In the genomic region with DNA sequence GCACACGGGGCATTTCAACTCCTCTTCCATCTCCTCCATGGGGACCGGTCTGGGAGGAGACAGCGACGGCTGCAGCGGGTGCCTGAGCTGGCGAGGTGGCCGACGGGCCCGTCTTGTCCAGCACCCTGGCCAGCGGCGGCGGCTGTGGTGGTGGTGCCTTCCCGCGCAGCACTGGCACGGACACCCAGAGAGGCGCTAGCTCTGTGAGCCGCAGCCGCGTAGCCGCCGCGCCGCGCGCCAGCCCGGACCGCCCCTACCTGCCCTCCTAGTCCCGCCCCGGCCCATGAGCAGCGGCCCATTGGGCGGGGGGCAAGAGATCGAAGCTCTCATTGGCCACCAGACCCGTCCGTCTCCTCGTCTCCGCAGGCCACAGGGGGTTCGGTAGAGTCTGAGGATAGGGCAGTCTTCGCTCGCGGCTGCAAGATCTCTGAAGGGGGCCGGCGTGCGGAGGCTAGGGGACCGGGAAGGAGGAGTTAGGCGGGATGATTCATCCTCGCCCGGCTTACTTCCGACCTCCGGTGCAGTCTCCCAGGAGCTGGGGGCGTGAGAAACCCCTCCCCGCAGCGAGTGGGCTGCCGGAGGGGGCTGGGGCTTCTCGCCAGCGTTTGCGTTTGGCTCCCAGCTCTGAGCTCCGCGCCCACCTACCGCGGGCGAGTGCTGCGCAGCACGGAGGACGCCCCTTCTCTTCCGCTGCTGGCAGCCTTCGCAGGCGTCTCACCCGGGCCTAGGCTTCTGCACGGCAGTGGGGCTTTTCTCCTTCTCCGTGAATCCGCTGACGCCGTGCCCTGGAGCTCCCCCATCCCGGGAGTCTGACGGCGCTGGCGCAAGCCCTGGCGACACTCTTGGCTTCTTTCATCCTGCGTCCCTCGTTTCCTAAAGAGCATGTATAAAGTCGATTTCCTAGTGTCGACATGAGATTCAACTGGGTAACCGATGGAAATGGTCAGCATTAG, we compare ENCODE assay signal across 8 cellular contexts. TPM values are rescaled to one million over a fixed set of nuclear protein-coding genes. Genes with fewer than 3 reads are reported as not detected.
DNase-seq lines count a peak whose midpoint lies in the region; ATAC-seq, FAIRE-seq and TF ChIP-seq lines count a peak whose summit lies in the region.

A gene (minus strand): TSS at position 205 of the 953 bp plus-strand sequence. CDS start 166 bp downstream, at position 39.

- intact Hi-C loops in adrenal gland (cut with DNase I) (no loop called here), heart left ventricle (cut with DNase I) (loop anchor here in 1 of 10 donors (10.0 kb wide), 1 partner anchor 140 kb away; no protein-coding TSS in a partner anchor), tibial artery (cut with DNase I; ENCODE audit: low total_unique reads) (no loop called here)

- H3K79me2 ChIP-seq in parathyroid adenoma, result no peaks in the 10 kb centered on the region

- peak; percentile 97 for DNase-seq in GM12891 (ENCODE audit: insufficient read length, low spot score)
- DNase-seq in NCI-H1417 treated with DMSO at 0.1 percent for 48 hours (lab: John Stamatoyannopoulos, UW), result peak; percentile 96
- peak; percentile 89 for DNase-seq in T follicular helper cell (ENCODE audit: low read depth)
- DNase-seq in adrenal gland, result peak; percentile 95 to 98 (median 97)
- DNase-seq in heart left ventricle, result peak; percentile 89 to 95 (median 93)
- peak; percentile 84 to 86 for DNase-seq in tibial artery

- H3K36me3 ChIP-seq in adrenal gland (replicated peaks in 1 of 2), result no peaks in the 10 kb centered on the region
- H3K36me3 ChIP-seq in heart left ventricle, result no peaks in the 10 kb centered on the region
- H3K36me3 ChIP-seq in parathyroid adenoma (ENCODE audit: control insufficient read depth, insufficient read depth, low read length), result no peaks in the 10 kb centered on the region
- H3K36me3 ChIP-seq in tibial artery, result no peaks in the 10 kb centered on the region

- H3K9me3 ChIP-seq in adrenal gland (replicated peaks in 1 of 3) (no peaks in the 10 kb centered on the region), heart left ventricle (no peaks in the 10 kb centered on the region), parathyroid adenoma (ENCODE audit: control insufficient read depth, low read length) (no peaks in the 10 kb centered on the region), tibial artery (no peaks in the 10 kb centered on the region)

- ATAC-seq in HG02840 (IDR thresholded peaks at IDR 0.05; ENCODE audit: low FRiP score, unreplicated experiment) (peak; percentile 99), heart left ventricle (peak; percentile 95 to 98 (median 96))

- FAIRE-seq in GM12891 (lab: Jason Lieb, UNC), result peak; percentile 98

- H3K4me1 ChIP-seq in adrenal gland (replicated peaks in 1 of 2) (peaks cover 10 to 21% of the 10 kb centered on the region in 2 donors), heart left ventricle (peaks cover 0 to 29% (median 9%) of the 10 kb centered on the region in 12 donors), parathyroid adenoma (peaks cover 4% of the 10 kb centered on the region), tibial artery (peaks cover 0 to 30% (median 23%) of the 10 kb centered on the region in 4 donors)

- TF ChIP-seq CTCF in adrenal gland (IDR thresholded peaks at IDR 0.05), result peak in 1 of 6 experiments; percentile 6
- TF ChIP-seq CTCF in heart left ventricle (IDR thresholded peaks at IDR 0.05), result no peak
- no peak for TF ChIP-seq CTCF in parathyroid adenoma (IDR thresholded peaks at IDR 0.05)
- no peak for TF ChIP-seq CTCF in tibial artery (IDR thresholded peaks at IDR 0.05)

- H3K4me3 ChIP-seq in adrenal gland (peak within 1 kb of the TSS in 2 of 4 donors; percentile 52 to 72), heart left ventricle (peak within 1 kb of the TSS; percentile 7 to 77 (median 64)), parathyroid adenoma (ENCODE audit: low read depth, low read length) (peak within 1 kb of the TSS; percentile 55), tibial artery (peak within 1 kb of the TSS; percentile 50 to 65)

- TF ChIP-seq POLR2A in GM12891 (IDR thresholded peaks at IDR 0.05; ENCODE audit: low read depth, low read length), result no peak
- peak; percentile 27 to 64 for TF ChIP-seq POLR2A in adrenal gland (IDR thresholded peaks at IDR 0.05)
- TF ChIP-seq POLR2A in heart left ventricle (IDR thresholded peaks at IDR 0.05), result no peak

- H3K27ac ChIP-seq in adrenal gland (peak within 1 kb of the TSS in 3 of 5 donors; percentile 28 to 91 (median 81)), heart left ventricle (peak within 1 kb of the TSS; percentile 6 to 82 (median 67)), parathyroid adenoma (peak within 1 kb of the TSS; percentile 77), tibial artery (no peak within 1 kb of the TSS)

- peak within 1 kb of the TSS; percentile 1 for H3K9ac ChIP-seq in parathyroid adenoma

- peak within 1 kb of the TSS; percentile 86 for H2AFZ ChIP-seq in parathyroid adenoma

- H3K27me3 ChIP-seq in adrenal gland (peaks cover 6% of the 10 kb centered on the region), heart left ventricle (peaks cover 8 to 60% (median 34%) of the 10 kb centered on the region in 9 donors), parathyroid adenoma (ENCODE audit: control insufficient read depth, insufficient read depth, low read length) (peaks cover 10% of the 10 kb centered on the region), tibial artery (peaks cover 6 to 39% of the 10 kb centered on the region in 2 donors)

- peak within 1 kb of the TSS; percentile 86 for H3K4me2 ChIP-seq in parathyroid adenoma (ENCODE audit: low read length)

- WGBS in adrenal gland, 4 donors, result 0 to 1% (median 0%) methylated on average over 9 to 83 of the region's 83 CpGs
- 0 to 1% (median 1%) methylated on average over 33 to 83 of the region's 83 CpGs for WGBS in heart left ventricle, 4 donors

TF ChIP-seq in GM12891, 5 proteins besides CTCF, POLR2A, EP300 and RAD21:
- no peak for TF ChIP-seq PAX5 (IDR thresholded peaks at IDR 0.05; ENCODE audit: insufficient read depth, low read length, severe bottlenecking)

RNA-seq across cellular contexts. Expression of the gene that starts here (rescaled TPM):
- 0.08 TPM for polyA plus RNA-seq in GM12891 (2012; ENCODE audit: low read depth, missing spikeins)
- total RNA-seq in adrenal gland (1 to 10 TPM in 7 of 8 donors, under 1 TPM in 1; 0.83 to 5.3 (median 2.1) TPM), heart left ventricle (1 to 10 TPM in 1 of 9 donors, under 1 TPM in 8; 0.20 to 1.7 (median 0.74) TPM)
- polyA plus RNA-seq in adrenal gland (1 to 10 TPM; 1.1 to 3.7 (median 2.3) TPM), heart left ventricle (under 1 TPM; 0.34 to 0.47 TPM)

Comparison
In these comparisons a context has a peak if more than half of its experiments do, and no peak if none do; other contexts are left out.
1. POLR2A ChIP-seq: peak in adrenal gland (2 of 2); none in GM12891 (single experiment) and heart left ventricle (0 of 2).
2. H3K27ac ChIP-seq: peak in adrenal gland (3 of 5), heart left ventricle (12 of 12) and parathyroid adenoma (single experiment); none in tibial artery (0 of 2).
3. Peak in every context shown above with its lines, with median percentiles within 50 percentile points of each other: DNase-seq.